8 cellular contexts compared by ENCODE assay signal in genomic region chr17:75456417-75457046, GRCh38. TPM values are rescaled to one million over a fixed set of nuclear protein-coding genes. Genes with fewer than 3 reads are reported as not detected.
DNase-seq lines count a peak whose midpoint lies in the region; ATAC-seq and TF ChIP-seq lines count a peak whose summit lies in the region.

TSS of gene TMEM94 (plus strand) at chr17:75456635. CDS start at chr17:75471906, 15,271 bp downstream.

- intact Hi-C loops in left ventricle myocardium inferior (cut with micrococcal nuclease), result no loop called here

- peak; percentile 93 for ATAC-seq in HG02870 (IDR thresholded peaks at IDR 0.05; ENCODE audit: unreplicated experiment)

- H3K27me3 Mint-ChIP-seq in T-helper 1 cell treated with Interleukin-12 subunit alpha and Interleukin-12 subunit beta and Interleukin-4 antibody, amounts not matched to agents 30 μg/mL and 1 μg/mL, for 36 hours (ENCODE audit: low read depth), result no peaks in the 10 kb centered on the region
- no peaks in the 10 kb centered on the region for H3K27me3 Mint-ChIP-seq in progenitor cell of endocrine pancreas

- in situ Hi-C loops in GM13976 (cut with MboI; ENCODE audit: low sequenced_read_pairs, unreplicated experiment), result no loop called here

- H3K4me3 Mint-ChIP-seq in T-helper 1 cell treated with Interleukin-12 subunit alpha and Interleukin-12 subunit beta and Interleukin-4 antibody, amounts not matched to agents 30 μg/mL and 1 μg/mL, for 36 hours, result peak within 1 kb of the TSS; percentile 92
- H3K4me3 Mint-ChIP-seq in progenitor cell of endocrine pancreas (ENCODE audit: low read depth), result peak within 1 kb of the TSS; percentile 82

- peak within 1 kb of the TSS; percentile 92 for H3K27ac ChIP-seq in left ventricle myocardium inferior (replicated peaks)

- H3K4me1 ChIP-seq in left ventricle myocardium inferior, result peaks cover 51% of the 10 kb centered on the region

- peaks cover 33% of the 10 kb centered on the region for H3K4me1 Mint-ChIP-seq in T-helper 1 cell treated with Interleukin-12 subunit alpha and Interleukin-12 subunit beta and Interleukin-4 antibody, amounts not matched to agents 30 μg/mL and 1 μg/mL, for 36 hours (ENCODE audit: low read depth)
- peaks cover 35% of the 10 kb centered on the region for H3K4me1 Mint-ChIP-seq in progenitor cell of endocrine pancreas (ENCODE audit: low read depth)

- H3K36me3 ChIP-seq in left ventricle myocardium inferior, result no peaks in the 10 kb centered on the region

- H3K9me3 ChIP-seq in left ventricle myocardium inferior (replicated peaks), result no peaks in the 10 kb centered on the region

- H3K27ac Mint-ChIP-seq in T-helper 1 cell treated with Interleukin-12 subunit alpha and Interleukin-12 subunit beta and Interleukin-4 antibody, amounts not matched to agents 30 μg/mL and 1 μg/mL, for 36 hours, result peak within 1 kb of the TSS; percentile 89
- H3K27ac Mint-ChIP-seq in progenitor cell of endocrine pancreas, result peak within 1 kb of the TSS; percentile 98

- H3K36me3 Mint-ChIP-seq in T-helper 1 cell treated with Interleukin-12 subunit alpha and Interleukin-12 subunit beta and Interleukin-4 antibody, amounts not matched to agents 30 μg/mL and 1 μg/mL, for 36 hours (ENCODE audit: low read depth), result peaks cover 2% of the 10 kb centered on the region
- H3K36me3 Mint-ChIP-seq in progenitor cell of endocrine pancreas (ENCODE audit: insufficient read depth), result no peaks in the 10 kb centered on the region

- H3K27me3 ChIP-seq in left ventricle myocardium inferior (ENCODE audit: low read depth), result no peaks in the 10 kb centered on the region

- TF ChIP-seq CTCF in GM13976 (IDR thresholded peaks at IDR 0.05; ENCODE audit: borderline replicate concordance, control extremely low read depth, extremely low read depth, insufficient read depth, missing control alignments) (no peak), left ventricle myocardium inferior (IDR thresholded peaks at IDR 0.05; ENCODE audit: borderline replicate concordance) (no peak), progenitor cell of endocrine pancreas (IDR thresholded peaks at IDR 0.05; ENCODE audit: unreplicated experiment) (no peak)

- H3K4me3 ChIP-seq in left ventricle myocardium inferior, result peak within 1 kb of the TSS; percentile 93

- no peaks in the 10 kb centered on the region for H3K9me3 Mint-ChIP-seq in T-helper 1 cell treated with Interleukin-12 subunit alpha and Interleukin-12 subunit beta and Interleukin-4 antibody, amounts not matched to agents 30 μg/mL and 1 μg/mL, for 36 hours
- H3K9me3 Mint-ChIP-seq in progenitor cell of endocrine pancreas (ENCODE audit: low read depth), result no peaks in the 10 kb centered on the region

- peak; percentile 95 for DNase-seq in GM13976 (ENCODE audit: low spot score)
- DNase-seq in NCI-H1694 (lab: John Stamatoyannopoulos, UW), result peak; percentile 95
- peak; percentile 98 for DNase-seq in amniotic stem cell (lab: John Stamatoyannopoulos, UW)
- peak; percentile 93 for DNase-seq in left ventricle myocardium inferior
- peak; percentile 84 for DNase-seq in progenitor cell of endocrine pancreas (ENCODE audit: low spot score, unreplicated experiment)
- DNase-seq in ureter (ENCODE audit: low spot score), result peak; percentile 97

RNA-seq across cellular contexts. Expression of gene TMEM94, which starts in this region (rescaled TPM):
- total RNA-seq in left ventricle myocardium inferior, result 38.8 TPM
- total RNA-seq in progenitor cell of endocrine pancreas, result 168 and 197 TPM in 2 replicates
- 73.2 TPM for total RNA-seq in ureter

Comparison
In these comparisons a context has a peak if more than half of its experiments do, and no peak if none do; other contexts are left out.
1. Peak in every context shown above with its lines: DNase-seq, ATAC-seq, H3K4me3 ChIP-seq and H3K27ac ChIP-seq.